In the genomic region with DNA sequence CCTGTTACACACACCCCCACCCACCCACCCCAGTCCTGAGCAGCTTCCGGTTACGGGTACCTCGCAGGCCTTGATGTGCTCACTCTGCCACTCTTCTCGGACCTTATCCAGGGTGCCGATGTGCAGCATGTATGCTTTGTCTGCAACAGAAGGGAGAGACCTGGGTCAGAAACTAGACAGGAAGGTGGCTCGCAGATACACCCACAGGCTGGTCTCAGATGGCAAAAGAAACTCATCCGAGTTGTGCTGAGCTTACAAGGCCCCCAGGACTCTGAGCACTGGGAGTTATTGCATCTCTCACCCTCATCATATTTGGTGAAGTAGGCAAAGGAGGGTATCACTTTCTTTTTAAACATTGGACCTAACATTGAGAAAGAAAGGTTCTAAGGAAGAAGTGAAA, we compare ENCODE assay signal across 11 cellular contexts. TPM values are rescaled to one million over a fixed set of nuclear protein-coding genes. Genes with fewer than 3 reads are reported as not detected.
A peak's percentile ranks its signal among the peaks of the same experiment; 100 is the strongest.
DNase-seq lines count a peak whose midpoint lies in the region; ATAC-seq and TF ChIP-seq lines count a peak whose summit lies in the region.
"Had no signal": no experiment of that assay in that cellular context is flagged by ENCODE, and none has a peak within 500 bp of the region (broad histone marks: within the 10 kb centered on the region; RNA-seq: fewer than 3 reads in every experiment).

No MANE protein-coding gene starts in this region.

- H3K4me3 ChIP-seq in DND-41 (ENCODE audit: low read depth in 1 of 2, low read length in 2 of 2) = no peak overlapping the region
- no peak overlapping the region for H3K4me3 ChIP-seq in parathyroid adenoma (ENCODE audit: low read depth, low read length)
- H3K4me3 ChIP-seq: BLaER1 treated with 17β-estradiol and CSF1 and Interleukin-3, amounts not matched to agents 10 nM and 100 nM had no signal

- no peaks in the 10 kb centered on the region for H4K20me1 ChIP-seq in DND-41 (ENCODE audit: insufficient read depth, low read length)
- H4K20me1 ChIP-seq: BLaER1 treated with 17β-estradiol and CSF1 and Interleukin-3, amounts not matched to agents 10 nM and 100 nM had no signal

- DNase-seq in DND-41 (peak; percentile 38), MV-4-11 (lab: John Stamatoyannopoulos, UW) (peak; percentile 70), left lobe of liver (ENCODE audit: low spot score) (no peak), NAMALWA (ENCODE audit: low spot score) (no peak), amygdala (lab: John Stamatoyannopoulos, UW) (no peak)
- peak; percentile 34 for DNase-seq in activated naive CD4-positive, alpha-beta T cell treated with Interleukin-2 at 50 U/mL for 16 hours
- DNase-seq: NCI-H146, occipital lobe had no signal

- H3K4me2 ChIP-seq in DND-41 (ENCODE audit: insufficient read depth, low read length) (0 out of 2 replicates have a peak overlapping the region, but pooled peaks have one; percentile 10), parathyroid adenoma (ENCODE audit: low read length) (no peak overlapping the region)

- ATAC-seq in DND-41 (ENCODE audit: insufficient read depth, low read depth) (peak; percentile 75), left lobe of liver (no peak), HG03354 (IDR thresholded peaks at IDR 0.05; ENCODE audit: poor library complexity, severe bottlenecking, unreplicated experiment) (no peak)

- H3K4me1 ChIP-seq in DND-41 (ENCODE audit: insufficient read depth, low read length) (peaks cover 43% of the 10 kb centered on the region), parathyroid adenoma (peaks cover 26% of the 10 kb centered on the region)

- H3K36me3 ChIP-seq in DND-41 (ENCODE audit: insufficient read depth, low read length) (no peaks in the 10 kb centered on the region), parathyroid adenoma (ENCODE audit: control insufficient read depth, insufficient read depth, low read length) (no peaks in the 10 kb centered on the region)
- H3K36me3 ChIP-seq: BLaER1 treated with 17β-estradiol and CSF1 and Interleukin-3, amounts not matched to agents 10 nM and 100 nM had no signal

- H2AFZ ChIP-seq in DND-41 (ENCODE audit: low read depth, low read length) = peak overlapping the region; percentile 53
- peak overlapping the region; percentile 77 for H2AFZ ChIP-seq in parathyroid adenoma

- H3K79me2 ChIP-seq in DND-41 (ENCODE audit: insufficient read depth, low read length) = no peaks in the 10 kb centered on the region
- no peaks in the 10 kb centered on the region for H3K79me2 ChIP-seq in parathyroid adenoma

- H3K27me3 ChIP-seq in DND-41 (ENCODE audit: insufficient read depth, low read length, poor library complexity) (no peaks in the 10 kb centered on the region), parathyroid adenoma (ENCODE audit: control insufficient read depth, insufficient read depth, low read length) (no peaks in the 10 kb centered on the region)
- H3K27me3 ChIP-seq: BLaER1 treated with 17β-estradiol and CSF1 and Interleukin-3, amounts not matched to agents 10 nM and 100 nM had no signal

- H3K9me3 ChIP-seq in DND-41 (ENCODE audit: insufficient read depth, low read length, severe bottlenecking) (peaks cover 6% of the 10 kb centered on the region), parathyroid adenoma (ENCODE audit: control insufficient read depth, low read length) (no peaks in the 10 kb centered on the region)

- peak overlapping the region; percentile 50 for H3K27ac ChIP-seq in DND-41 (ENCODE audit: low read length)
- H3K27ac ChIP-seq in parathyroid adenoma = peak overlapping the region; percentile 84

- no peak overlapping the region; the same call in 1 of the 2 replicates for H3K9ac ChIP-seq in DND-41 (ENCODE audit: low read depth, low read length)
- no peak overlapping the region for H3K9ac ChIP-seq in parathyroid adenoma

- no peak for TF ChIP-seq CTCF in DND-41 (IDR thresholded peaks at IDR 0.05; ENCODE audit: borderline replicate concordance, extremely low read depth, low read length, poor library complexity, severe bottlenecking)
- TF ChIP-seq CTCF in parathyroid adenoma (IDR thresholded peaks at IDR 0.05) = no peak

RNA-seq across cellular contexts. Expression of a gene that starts 30.6 kb away (rescaled TPM):
- total RNA-seq in left lobe of liver = 10.9 TPM

Comparison
In these comparisons a context has a peak if more than half of its experiments do, and no peak if none do; other contexts are left out.
1. DNase-seq: peak in DND-41 (single experiment), MV-4-11 (single experiment) and activated naive CD4-positive, alpha-beta T cell treated with Interleukin-2 at 50 U/mL for 16 hours (single experiment); none in left lobe of liver (single experiment), NAMALWA (single experiment) and amygdala (0 of 56).